Comparison of ENCODE assay signal across 10 cellular contexts in genomic region chr5:91272858-91273257, GRCh38.
DNase-seq lines count a peak whose midpoint lies in the region; ATAC-seq and TF ChIP-seq lines count a peak whose summit lies in the region.
"Had no signal": no experiment of that assay in that cellular context is flagged by ENCODE, and none has a peak within 500 bp of the region (broad histone marks: within the 10 kb centered on the region; RNA-seq: fewer than 3 reads in every experiment).

No MANE protein-coding gene starts in this region.

- no peak overlapping the region for H3K9ac ChIP-seq in OCI-LY3 (ENCODE audit: low read length)

- H3K36me3 Mint-ChIP-seq in natural killer cell treated with Interleukin-12 subunit alpha and Interleukin-12 subunit beta and Interleukin-15 and Interleukin-18, amount 100 ng/mL, for 72 hours = no peaks in the 10 kb centered on the region
- no peaks in the 10 kb centered on the region for H3K36me3 Mint-ChIP-seq in natural killer cell
- H3K36me3 Mint-ChIP-seq: CD4-positive, CD25-positive, alpha-beta regulatory T cell had no signal

- H3K27me3 Mint-ChIP-seq in natural killer cell treated with Interleukin-12 subunit alpha and Interleukin-12 subunit beta and Interleukin-15 and Interleukin-18, amount 100 ng/mL, for 72 hours = no peaks in the 10 kb centered on the region
- H3K27me3 Mint-ChIP-seq in natural killer cell (ENCODE audit: low read depth in 2 of 2) = peaks cover 0 to 7% of the 10 kb centered on the region in 2 donors
- H3K27me3 Mint-ChIP-seq: CD4-positive, CD25-positive, alpha-beta regulatory T cell had no signal

- no peaks in the 10 kb centered on the region for H3K79me2 ChIP-seq in OCI-LY3 (ENCODE audit: low read length)

- H3K36me3 ChIP-seq in OCI-LY3 (replicated peaks; ENCODE audit: low read depth, low read length) (no peaks in the 10 kb centered on the region), lower lobe of right lung (no peaks in the 10 kb centered on the region)

- DNase-seq in natural killer cell treated with Interleukin-12 subunit alpha and Interleukin-12 subunit beta and Interleukin-15 and Interleukin-18, amount 100 ng/mL, for 72 hours (ENCODE audit: low spot score) = no peak
- DNase-seq in natural killer cell (no peak), T-helper 9 cell (no peak), lower lobe of right lung (no peak), pons (ENCODE audit: low spot score) (no peak), NCI-H2171 (lab: John Stamatoyannopoulos, UW) (no peak)
- DNase-seq: CD4-positive, CD25-positive, alpha-beta regulatory T cell; NCI-H226 had no signal

- H3K27me3 ChIP-seq in OCI-LY3 (ENCODE audit: low read depth, low read length) = peaks cover 22% of the 10 kb centered on the region
- H3K27me3 ChIP-seq in lower lobe of right lung (ENCODE audit: low read depth) = no peaks in the 10 kb centered on the region

- H3K9me3 ChIP-seq in OCI-LY3 (ENCODE audit: insufficient read depth, low read length) (no peaks in the 10 kb centered on the region), lower lobe of right lung (no peaks in the 10 kb centered on the region)

- H3K4me3 ChIP-seq in OCI-LY3 (ENCODE audit: low read length) (peak overlapping the region; percentile 32; the same call in 1 of the 2 replicates), lower lobe of right lung (no peak overlapping the region)

- TF ChIP-seq CTCF in natural killer cell (IDR thresholded peaks at IDR 0.05) (no peak), OCI-LY3 (IDR thresholded peaks at IDR 0.05; ENCODE audit: low read depth, low read length) (no peak), lower lobe of right lung (IDR thresholded peaks at IDR 0.05) (no peak)

- H3K4me3 Mint-ChIP-seq in natural killer cell treated with Interleukin-12 subunit alpha and Interleukin-12 subunit beta and Interleukin-15 and Interleukin-18, amount 100 ng/mL, for 72 hours = peak overlapping the region; percentile 58
- no peak overlapping the region for H3K4me3 Mint-ChIP-seq in natural killer cell
- H3K4me3 Mint-ChIP-seq: CD4-positive, CD25-positive, alpha-beta regulatory T cell had no signal

- H3K4me1 ChIP-seq in OCI-LY3 (ENCODE audit: low read length) = peaks cover 18% of the 10 kb centered on the region
- H3K4me1 ChIP-seq in lower lobe of right lung = no peaks in the 10 kb centered on the region

- H3K27ac ChIP-seq in OCI-LY3 (ENCODE audit: low read length) (peak overlapping the region; percentile 39; the same call in 1 of the 2 replicates), lower lobe of right lung (no peak overlapping the region)

- intact Hi-C loops in natural killer cell (cut with micrococcal nuclease) = no loop called here
- intact Hi-C loops in lower lobe of right lung (cut with DNase I) = no loop called here

- peaks cover 16 to 23% of the 10 kb centered on the region in 2 donors for H3K4me1 Mint-ChIP-seq in natural killer cell treated with Interleukin-12 subunit alpha and Interleukin-12 subunit beta and Interleukin-15 and Interleukin-18, amount 100 ng/mL, for 72 hours (ENCODE audit: low read depth in 2 of 2)
- H3K4me1 Mint-ChIP-seq in natural killer cell = peaks cover 8 to 18% of the 10 kb centered on the region in 2 donors

- no peaks in the 10 kb centered on the region for H3K9me3 Mint-ChIP-seq in natural killer cell treated with Interleukin-12 subunit alpha and Interleukin-12 subunit beta and Interleukin-15 and Interleukin-18, amount 100 ng/mL, for 72 hours
- H3K9me3 Mint-ChIP-seq in natural killer cell = no peaks in the 10 kb centered on the region

- no peak overlapping the region for H2AFZ ChIP-seq in OCI-LY3 (ENCODE audit: low read depth, low read length)

- H3K27ac Mint-ChIP-seq in natural killer cell treated with Interleukin-12 subunit alpha and Interleukin-12 subunit beta and Interleukin-15 and Interleukin-18, amount 100 ng/mL, for 72 hours = peak overlapping the region; percentile 23 to 40
- H3K27ac Mint-ChIP-seq in natural killer cell = no peak overlapping the region
- H3K27ac Mint-ChIP-seq: CD4-positive, CD25-positive, alpha-beta regulatory T cell had no signal

- no peaks in the 10 kb centered on the region for H4K20me1 ChIP-seq in OCI-LY3 (ENCODE audit: insufficient read depth, low read length)

- peak; percentile 65 to 85 for ATAC-seq in natural killer cell treated with Interleukin-12 subunit alpha and Interleukin-12 subunit beta and Interleukin-15 and Interleukin-18, amount 100 ng/mL, for 72 hours
- no peak for ATAC-seq in natural killer cell
- ATAC-seq in HG02938 (IDR thresholded peaks at IDR 0.05; ENCODE audit: unreplicated experiment) = peak; percentile 91
- no peak for ATAC-seq in lower lobe of right lung

- H3K4me2 ChIP-seq in OCI-LY3 (ENCODE audit: low read length) = peak overlapping the region; percentile 69

Comparison
In these comparisons a context has a peak if more than half of its experiments do, and no peak if none do; other contexts are left out.
1. ATAC-seq: peak in natural killer cell treated with Interleukin-12 subunit alpha and Interleukin-12 subunit beta and Interleukin-15 and Interleukin-18, amount 100 ng/mL, for 72 hours (2 of 2) and HG02938 (single experiment); none in natural killer cell (0 of 3) and lower lobe of right lung (0 of 2).
2. H3K27ac Mint-ChIP-seq: peak in natural killer cell treated with Interleukin-12 subunit alpha and Interleukin-12 subunit beta and Interleukin-15 and Interleukin-18, amount 100 ng/mL, for 72 hours (2 of 2); none in natural killer cell (0 of 2).